In genomic region chr19:13038306-13039210, GRCh38 we compare ENCODE assay signal across 13 cellular contexts. TPM values are rescaled to one million over a fixed set of nuclear protein-coding genes. Genes with fewer than 3 reads are reported as not detected.
DNase-seq lines count a peak whose midpoint lies in the region; ATAC-seq and TF ChIP-seq lines count a peak whose summit lies in the region.
"Had no signal": no experiment of that assay in that cellular context is flagged by ENCODE, and none has a peak within 500 bp of the region (broad histone marks: within the 10 kb centered on the region; RNA-seq: fewer than 3 reads in every experiment).

No MANE protein-coding gene starts in this region.

- H3K4me3 ChIP-seq in GM23338 (no peak overlapping the region), WERI-Rb-1 (ENCODE audit: low read depth, low read length) (no peak overlapping the region), right atrium auricular region (no peak overlapping the region)

- no peak overlapping the region for H3K27ac ChIP-seq in GM23338 (ENCODE audit: low read depth)
- no peak overlapping the region for H3K27ac ChIP-seq in WERI-Rb-1
- peak overlapping the region; percentile 79 to 93 for H3K27ac ChIP-seq in right atrium auricular region
- peak overlapping the region; percentile 80 for H3K27ac ChIP-seq in substantia nigra (ENCODE audit: low read depth, low read length, poor library complexity, severe bottlenecking)

- H3K4me1 ChIP-seq in GM23338 (ENCODE audit: insufficient read depth) (peaks cover 11% of the 10 kb centered on the region; the same call in 1 of the 2 replicates), right atrium auricular region (peaks cover 7 to 95% of the 10 kb centered on the region in 2 donors)

- no peaks in the 10 kb centered on the region for H3K9me3 Mint-ChIP-seq in GM23338
- H3K9me3 Mint-ChIP-seq in mesothelial cell of epicardium: no peaks in the 10 kb centered on the region

- H3K27me3 ChIP-seq in GM23338 (ENCODE audit: insufficient read depth) (peaks cover 37% of the 10 kb centered on the region; the same call in 1 of the 2 replicates), WERI-Rb-1 (ENCODE audit: insufficient read depth, low read depth, severe bottlenecking) (no peaks in the 10 kb centered on the region), right atrium auricular region (no peaks in the 10 kb centered on the region)

- no peak overlapping the region for H3K4me3 Mint-ChIP-seq in GM23338
- no peak overlapping the region for H3K4me3 Mint-ChIP-seq in mesothelial cell of epicardium

- 0 out of 2 replicates have a peak, but pooled peaks cover 4% of the 10 kb centered on the region for H3F3A ChIP-seq in GM23338 (replicated peaks; ENCODE audit: low read depth)

- ATAC-seq in GM23338 (no peak), GM21825 (IDR thresholded peaks at IDR 0.05; ENCODE audit: unreplicated experiment) (no peak)

- H3K27me3 Mint-ChIP-seq in GM23338 (ENCODE audit: insufficient read depth, low read depth, poor library complexity) (peaks cover 39% of the 10 kb centered on the region), mesothelial cell of epicardium (ENCODE audit: low read depth) (peaks cover 33% of the 10 kb centered on the region)

- H3K36me3 ChIP-seq in GM23338 (ENCODE audit: insufficient read depth) (no peaks in the 10 kb centered on the region), WERI-Rb-1 (no peaks in the 10 kb centered on the region), right atrium auricular region (no peaks in the 10 kb centered on the region)

- H4K20me1 ChIP-seq in GM23338 (replicated peaks; ENCODE audit: insufficient read depth): no peaks in the 10 kb centered on the region

- H3K27ac Mint-ChIP-seq in GM23338: no peak overlapping the region
- H3K27ac Mint-ChIP-seq in mesothelial cell of epicardium: no peak overlapping the region

- H3K9me3 ChIP-seq in WERI-Rb-1 (ENCODE audit: severe bottlenecking) (no peaks in the 10 kb centered on the region), right atrium auricular region (no peaks in the 10 kb centered on the region)

- H3K4me2 ChIP-seq in GM23338: no peak overlapping the region

- H3K36me3 Mint-ChIP-seq in GM23338 (ENCODE audit: low read depth): no peaks in the 10 kb centered on the region
- peaks cover 3% of the 10 kb centered on the region for H3K36me3 Mint-ChIP-seq in mesothelial cell of epicardium

- DNase-seq in GM23338 (ENCODE audit: low spot score) (no peak), WERI-Rb-1 (no peak), right atrium auricular region (ENCODE audit: low spot score) (no peak), substantia nigra (lab: John Stamatoyannopoulos, UW) (peak in 1 of 49 donors; percentile 38), mesothelial cell of epicardium (ENCODE audit: low spot score in 2 of 2, unreplicated experiment in 2 of 2) (no peak), mucosa of gallbladder (ENCODE audit: low spot score) (no peak)
- no peak for DNase-seq in stimulated activated naive CD4-positive, alpha-beta T cell treated with Interleukin-2 at 50 U/mL for 16 hours (lab: John Stamatoyannopoulos, UW)
- DNase-seq: activated naive CD4-positive, alpha-beta T cell treated with anti-CD3 and anti-CD28 coated beads, Interleukin-2, amount 50 U/mL, for 16 hours; COR-L47; NCI-H1092; NCI-H2227 treated with DMSO at 0.1 percent for 48 hours; RPMI8226 had no signal

- TF ChIP-seq CTCF in GM23338 (conservative IDR thresholded peaks at IDR 0.05; ENCODE audit: low read depth in 2 of 2) (peak; percentile 43 to 44; a peak in 3 of 4 replicates), WERI-Rb-1 (IDR thresholded peaks at IDR 0.05; ENCODE audit: low read depth, low read length) (peak; percentile 48), right atrium auricular region (IDR thresholded peaks at IDR 0.05) (no peak), mesothelial cell of epicardium (IDR thresholded peaks at IDR 0.05; ENCODE audit: unreplicated experiment) (no peak)

- no peaks in the 10 kb centered on the region for H3K9me2 ChIP-seq in GM23338 (ENCODE audit: insufficient read depth)

- H3K79me2 ChIP-seq in GM23338 (replicated peaks; ENCODE audit: insufficient read depth): no peaks in the 10 kb centered on the region

- H3K4me1 Mint-ChIP-seq in GM23338 (peaks cover 11% of the 10 kb centered on the region), mesothelial cell of epicardium (peaks cover 58% of the 10 kb centered on the region)

- H2AFZ ChIP-seq in GM23338: no peak overlapping the region

TF ChIP-seq in GM23338, 12 proteins besides CTCF, POLR2A, EP300 and RAD21:
- TF ChIP-seq POLR2AphosphoS5 (IDR thresholded peaks at IDR 0.05; ENCODE audit: low read depth) (no peak), STAT1 (IDR thresholded peaks at IDR 0.05; ENCODE audit: unreplicated experiment) (no peak), NANOG (IDR thresholded peaks at IDR 0.05; ENCODE audit: borderline replicate concordance) (no peak), EZH2phosphoT487 (IDR thresholded peaks at IDR 0.05; ENCODE audit: unreplicated experiment) (no peak), CREB1 (CRISPR knock-in tag; IDR thresholded peaks at IDR 0.05; ENCODE audit: low read depth) (no peak), ZNF114 (CRISPR knock-in tag; IDR thresholded peaks at IDR 0.05) (no peak), JUNB (IDR thresholded peaks at IDR 0.05; ENCODE audit: unreplicated experiment) (no peak), ZNF331 (CRISPR knock-in tag; IDR thresholded peaks at IDR 0.05; ENCODE audit: low read depth) (no peak)
- TF ChIP-seq, protein P1, sequence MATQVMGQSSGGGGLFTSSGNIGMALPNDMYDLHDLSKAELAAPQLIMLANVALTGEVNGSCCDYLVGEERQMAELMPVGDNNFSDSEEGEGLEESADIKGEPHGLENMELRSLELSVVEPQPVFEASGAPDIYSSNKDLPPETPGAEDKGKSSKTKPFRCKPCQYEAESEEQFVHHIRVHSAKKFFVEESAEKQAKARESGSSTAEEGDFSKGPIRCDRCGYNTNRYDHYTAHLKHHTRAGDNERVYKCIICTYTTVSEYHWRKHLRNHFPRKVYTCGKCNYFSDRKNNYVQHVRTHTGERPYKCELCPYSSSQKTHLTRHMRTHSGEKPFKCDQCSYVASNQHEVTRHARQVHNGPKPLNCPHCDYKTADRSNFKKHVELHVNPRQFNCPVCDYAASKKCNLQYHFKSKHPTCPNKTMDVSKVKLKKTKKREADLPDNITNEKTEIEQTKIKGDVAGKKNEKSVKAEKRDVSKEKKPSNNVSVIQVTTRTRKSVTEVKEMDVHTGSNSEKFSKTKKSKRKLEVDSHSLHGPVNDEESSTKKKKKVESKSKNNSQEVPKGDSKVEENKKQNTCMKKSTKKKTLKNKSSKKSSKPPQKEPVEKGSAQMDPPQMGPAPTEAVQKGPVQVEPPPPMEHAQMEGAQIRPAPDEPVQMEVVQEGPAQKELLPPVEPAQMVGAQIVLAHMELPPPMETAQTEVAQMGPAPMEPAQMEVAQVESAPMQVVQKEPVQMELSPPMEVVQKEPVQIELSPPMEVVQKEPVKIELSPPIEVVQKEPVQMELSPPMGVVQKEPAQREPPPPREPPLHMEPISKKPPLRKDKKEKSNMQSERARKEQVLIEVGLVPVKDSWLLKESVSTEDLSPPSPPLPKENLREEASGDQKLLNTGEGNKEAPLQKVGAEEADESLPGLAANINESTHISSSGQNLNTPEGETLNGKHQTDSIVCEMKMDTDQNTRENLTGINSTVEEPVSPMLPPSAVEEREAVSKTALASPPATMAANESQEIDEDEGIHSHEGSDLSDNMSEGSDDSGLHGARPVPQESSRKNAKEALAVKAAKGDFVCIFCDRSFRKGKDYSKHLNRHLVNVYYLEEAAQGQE (IDR thresholded peaks at IDR 0.05; ENCODE audit: unreplicated experiment): no peak

RNA-seq across cellular contexts. Expression of gene NFIX, which starts 43.3 kb away (rescaled TPM):
- total RNA-seq in GM23338 (2014; rRNA removed; shearing (Covaris generic)): 0.14 and 1.2 TPM in 2 replicates
- 0.06 and 0.31 TPM in 2 replicates for polyA plus RNA-seq in GM23338 (2016; fragmentation: Nextera tagmentation; extraction: Ambion mirVana)
- 10 to 100 TPM; 56.5 to 69.8 TPM for total RNA-seq in right atrium auricular region
- total RNA-seq in mesothelial cell of epicardium: 52.4 to 55.5 TPM (median 53.8 TPM) in 3 replicates
- 135 TPM for total RNA-seq in mucosa of gallbladder

Comparison
In these comparisons a context has a peak if more than half of its experiments do, and no peak if none do; other contexts are left out.
1. H3K27ac ChIP-seq: peak in right atrium auricular region (2 of 2) and substantia nigra (single experiment); none in GM23338 (single experiment) and WERI-Rb-1 (single experiment).
2. CTCF ChIP-seq: peak in GM23338 (2 of 2) and WERI-Rb-1 (single experiment); none in right atrium auricular region (0 of 2) and mesothelial cell of epicardium (single experiment).
3. RNA of gene NFIX, which starts 43.3 kb away (total RNA-seq): 135 TPM in mucosa of gallbladder (single experiment), 56.5 to 69.8 TPM in right atrium auricular region and 52.4 to 55.5 TPM in mesothelial cell of epicardium; 0.14 to 1.2 TPM in GM23338; every median in the first group is over 10 times any median in the second.